1 cellular context compared by ENCODE assay signal in the genomic region with DNA sequence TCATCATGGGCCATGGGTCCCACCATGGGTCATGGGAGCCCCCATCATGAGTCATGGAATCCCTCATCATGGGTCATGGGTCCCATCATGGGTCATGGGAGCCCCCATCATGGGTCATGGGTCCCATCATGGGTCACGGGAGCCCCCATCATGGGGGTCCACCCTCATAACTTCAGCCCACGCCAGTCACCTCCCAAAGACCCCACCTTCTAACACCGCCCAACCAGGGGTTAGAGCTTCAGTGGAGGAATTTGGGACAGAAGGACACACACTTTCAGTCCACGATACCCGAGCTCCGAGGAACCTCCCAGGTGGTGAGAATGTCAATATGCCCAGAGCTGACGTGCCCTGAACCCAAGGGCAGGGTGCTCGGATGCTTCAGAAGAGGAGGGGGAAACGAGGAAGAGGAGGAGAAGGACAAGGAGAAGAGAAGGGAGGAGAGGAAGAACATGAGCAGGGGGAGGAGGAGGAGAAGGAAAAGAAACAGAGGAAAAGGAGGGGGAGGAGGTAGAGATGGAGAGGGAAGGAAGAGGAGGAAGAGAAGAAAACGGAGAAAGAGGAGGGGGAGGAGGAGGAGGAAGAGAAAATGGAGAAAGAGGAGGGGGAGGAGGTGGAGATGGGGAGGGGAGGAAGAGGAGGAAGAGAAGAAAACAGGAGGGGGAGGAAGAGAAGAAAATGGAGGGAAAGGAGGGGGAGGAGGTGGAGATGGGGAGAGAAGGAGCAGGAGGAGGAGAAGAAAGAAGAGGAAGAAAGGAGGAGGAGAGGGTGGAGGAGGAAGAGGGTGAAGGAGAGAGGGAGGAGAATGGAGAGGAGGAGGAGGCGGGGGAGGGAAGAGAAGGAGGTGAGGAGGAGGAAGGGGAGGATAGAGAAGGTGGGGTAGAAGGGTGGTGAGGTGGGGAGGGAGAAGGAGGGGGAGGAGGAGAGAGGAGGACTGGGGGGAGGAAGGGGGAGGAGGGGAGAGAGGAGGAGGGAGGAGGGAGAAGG.
TF ChIP-seq lines count a peak whose summit lies in the region.

No MANE protein-coding gene starts in this region.

TF ChIP-seq in HepG2, 621 proteins besides CTCF, POLR2A, EP300 and RAD21:
- TF ChIP-seq CREB1 (IDR thresholded peaks at IDR 0.05) (peak; percentile 45), CREB1 (CRISPR knock-in tag; IDR thresholded peaks at IDR 0.05) (no peak), ETV6 (CRISPR knock-in tag; conservative IDR thresholded peaks at IDR 0.05) (no peak)
